In genomic region chr2:218276986-218277755, GRCh38 we compare ENCODE assay signal across 15 cellular contexts. TPM values are rescaled to one million over a fixed set of nuclear protein-coding genes. Genes with fewer than 3 reads are reported as not detected.
DNase-seq lines count a peak whose midpoint lies in the region; ATAC-seq, FAIRE-seq and TF ChIP-seq lines count a peak whose summit lies in the region.
"Had no signal": no experiment of that assay in that cellular context is flagged by ENCODE, and none has a peak within 500 bp of the region (broad histone marks: within the 10 kb centered on the region; RNA-seq: fewer than 3 reads in every experiment).

No MANE protein-coding gene starts in this region.

- no peak for ATAC-seq in activated CD8-positive, alpha-beta memory T cell treated with anti-CD3 and anti-CD28 coated beads, Interleukin-2, amount 10 ng/mL, durations not matched to agents 7 days and 5 days
- no peak for ATAC-seq in stimulated activated naive B cell treated with anti-CD40 and anti-IgM and Interleukin-4, amounts not matched to agents 10 μg/mL and 1 μg/mL and 100 μg/mL, for 72 hours (replicated peaks)
- no peak for ATAC-seq in GM18511 (IDR thresholded peaks at IDR 0.05; ENCODE audit: unreplicated experiment)
- ATAC-seq: GM23338 had no signal

- H3K27ac Mint-ChIP-seq in activated CD8-positive, alpha-beta memory T cell treated with anti-CD3 and anti-CD28 coated beads, Interleukin-2, amount 10 ng/mL, durations not matched to agents 7 days and 5 days: peak overlapping the region; percentile 66
- peak overlapping the region; percentile 89 for H3K27ac Mint-ChIP-seq in stimulated activated naive B cell treated with anti-CD40 and anti-IgM and Interleukin-4, amounts not matched to agents 10 μg/mL and 1 μg/mL and 100 μg/mL, for 72 hours
- H3K27ac Mint-ChIP-seq: GM23338 had no signal

- no peak overlapping the region for H3K4me3 ChIP-seq in esophagus (ENCODE audit: low read depth in 1 of 2, low read length in 2 of 2)
- H3K4me3 ChIP-seq: GM23338 had no signal

- WGBS in esophagus, 2 donors: 73 to 81% methylated on average over 12 of the region's 12 CpGs

- H3K4me3 Mint-ChIP-seq in activated CD8-positive, alpha-beta memory T cell treated with anti-CD3 and anti-CD28 coated beads, Interleukin-2, amount 10 ng/mL, durations not matched to agents 7 days and 5 days: no peak overlapping the region
- no peak overlapping the region for H3K4me3 Mint-ChIP-seq in stimulated activated naive B cell treated with anti-CD40 and anti-IgM and Interleukin-4, amounts not matched to agents 10 μg/mL and 1 μg/mL and 100 μg/mL, for 72 hours
- H3K4me3 Mint-ChIP-seq: GM23338 had no signal

- H3K27me3 Mint-ChIP-seq in activated CD8-positive, alpha-beta memory T cell treated with anti-CD3 and anti-CD28 coated beads, Interleukin-2, amount 10 ng/mL, durations not matched to agents 7 days and 5 days: no peaks in the 10 kb centered on the region
- no peaks in the 10 kb centered on the region for H3K27me3 Mint-ChIP-seq in stimulated activated naive B cell treated with anti-CD40 and anti-IgM and Interleukin-4, amounts not matched to agents 10 μg/mL and 1 μg/mL and 100 μg/mL, for 72 hours

- H3K4me1 ChIP-seq in esophagus (ENCODE audit: control insufficient read depth in 2 of 2, insufficient read depth in 2 of 2, low read length in 1 of 2): peaks cover 2 to 32% of the 10 kb centered on the region in 2 donors

- no peak for FAIRE-seq in GM12891 (lab: Jason Lieb, UNC)
- FAIRE-seq: G401.6, urothelium cell line had no signal

- no peaks in the 10 kb centered on the region for H3K9me3 ChIP-seq in esophagus (ENCODE audit: control insufficient read depth in 2 of 2, insufficient read depth in 1 of 2, low read depth in 1 of 2, low read length in 1 of 2)

- peaks cover 32% of the 10 kb centered on the region for H3K36me3 Mint-ChIP-seq in activated CD8-positive, alpha-beta memory T cell treated with anti-CD3 and anti-CD28 coated beads, Interleukin-2, amount 10 ng/mL, durations not matched to agents 7 days and 5 days
- H3K36me3 Mint-ChIP-seq in stimulated activated naive B cell treated with anti-CD40 and anti-IgM and Interleukin-4, amounts not matched to agents 10 μg/mL and 1 μg/mL and 100 μg/mL, for 72 hours: peaks cover 28 to 63% of the 10 kb centered on the region in 2 donors

- CTCF ChIA-PET in activated CD8-positive, alpha-beta memory T cell treated with anti-CD3 and anti-CD28 coated beads, Interleukin-2, amount 10 ng/mL, durations not matched to agents 7 days and 5 days (lab: Charles Lee): interaction anchor here (8.1 kb wide), 1 partner anchor 12 kb away, joined by 243 read pairs; the partner anchor contains the start of gene TMBIM1

- TF ChIP-seq CTCF in VCaP (conservative IDR thresholded peaks at IDR 0.05) (peak; percentile 41), GM10266 (IDR thresholded peaks at IDR 0.05; ENCODE audit: control insufficient read depth, insufficient read depth, low read depth, missing control alignments) (no peak)

- no peak for DNase-seq in activated CD8-positive, alpha-beta memory T cell treated with anti-CD3 and anti-CD28 coated beads, Interleukin-2, amount 10 ng/mL, durations not matched to agents 7 days and 5 days
- no peak for DNase-seq in activated CD8-positive, alpha-beta memory T cell treated with anti-CD3 and anti-CD28 coated beads, Interleukin-2, amount 50 U/mL, for 4 hours
- DNase-seq in stimulated activated naive B cell treated with anti-CD40 and anti-IgM and Interleukin-4, amounts not matched to agents 10 μg/mL and 1 μg/mL and 100 μg/mL, for 72 hours: no peak
- no peak for DNase-seq in GM10266 (ENCODE audit: extremely low spot score)
- DNase-seq in GM12891 (ENCODE audit: insufficient read length, low spot score): no peak
- DNase-seq: activated CD4-positive, CD25-positive, alpha-beta regulatory T cell treated with anti-CD3 and anti-CD28 coated beads, Interleukin-2, amount 50 U/mL, for 72 hours; amniotic stem cell; NCI-H510A treated with DMSO at 0.1 percent for 48 hours; SHP77 had no signal

- H3K27ac ChIP-seq in VCaP: no peak overlapping the region
- H3K27ac ChIP-seq in esophagus (ENCODE audit: low read depth in 2 of 2, low read length in 1 of 2): peak overlapping the region; percentile 12 to 78

- H3K36me3 ChIP-seq in esophagus (ENCODE audit: control insufficient read depth in 2 of 2, insufficient read depth in 2 of 2, low read length in 1 of 2): peaks cover 41 to 79% of the 10 kb centered on the region in 2 donors

- TF ChIP-seq POLR2A in GM12891 (IDR thresholded peaks at IDR 0.05; ENCODE audit: low read depth, low read length): no peak

- H3K9me3 Mint-ChIP-seq in activated CD8-positive, alpha-beta memory T cell treated with anti-CD3 and anti-CD28 coated beads, Interleukin-2, amount 10 ng/mL, durations not matched to agents 7 days and 5 days (ENCODE audit: low read depth): no peaks in the 10 kb centered on the region
- no peaks in the 10 kb centered on the region for H3K9me3 Mint-ChIP-seq in stimulated activated naive B cell treated with anti-CD40 and anti-IgM and Interleukin-4, amounts not matched to agents 10 μg/mL and 1 μg/mL and 100 μg/mL, for 72 hours
- H3K9me3 Mint-ChIP-seq: GM23338 had no signal

- peaks cover 10% of the 10 kb centered on the region for H3K4me1 Mint-ChIP-seq in activated CD8-positive, alpha-beta memory T cell treated with anti-CD3 and anti-CD28 coated beads, Interleukin-2, amount 10 ng/mL, durations not matched to agents 7 days and 5 days
- peaks cover 32 to 46% of the 10 kb centered on the region in 2 donors for H3K4me1 Mint-ChIP-seq in stimulated activated naive B cell treated with anti-CD40 and anti-IgM and Interleukin-4, amounts not matched to agents 10 μg/mL and 1 μg/mL and 100 μg/mL, for 72 hours

- H3K27me3 ChIP-seq in esophagus (ENCODE audit: control insufficient read depth in 1 of 2, insufficient read depth in 2 of 2, low read length in 2 of 2): no peaks in the 10 kb centered on the region

TF ChIP-seq in GM12891, 5 proteins besides CTCF, POLR2A, EP300 and RAD21:
- no peak for TF ChIP-seq POLR2AphosphoS5 (IDR thresholded peaks at IDR 0.05; ENCODE audit: low read depth, low read length)
- no peak for TF ChIP-seq SPI1 (IDR thresholded peaks at IDR 0.05; ENCODE audit: low read depth, low read length)
- no peak for TF ChIP-seq PAX5 (IDR thresholded peaks at IDR 0.05; ENCODE audit: insufficient read depth, low read length, severe bottlenecking)
- no peak for TF ChIP-seq POU2F2 (IDR thresholded peaks at IDR 0.05; ENCODE audit: low read depth, low read length)
- TF ChIP-seq TAF1 (IDR thresholded peaks at IDR 0.05; ENCODE audit: low read depth, low read length): no peak
TF ChIP-seq in GM12891: peak in this region for 0.

RNA-seq across cellular contexts. Expression of gene PNKD, which starts 6.9 kb away (rescaled TPM):
- total RNA-seq in activated CD8-positive, alpha-beta memory T cell treated with anti-CD3 and anti-CD28 coated beads, Interleukin-2, amount 10 ng/mL, durations not matched to agents 7 days and 5 days: 10 to 100 TPM; 37.6 to 40.7 TPM
- 10 to 100 TPM; 50.1 to 54.9 TPM for polyA plus RNA-seq in esophagus
- 42.6 TPM for polyA plus RNA-seq in GM12891 (2012; ENCODE audit: low read depth, missing spikeins)

RNA-seq across cellular contexts. Expression of gene AAMP, which starts 7.2 kb away (rescaled TPM):
- total RNA-seq in activated CD8-positive, alpha-beta memory T cell treated with anti-CD3 and anti-CD28 coated beads, Interleukin-2, amount 10 ng/mL, durations not matched to agents 7 days and 5 days: 10 to 100 TPM; 49.5 to 61.4 TPM
- 10 to 100 TPM; 45.0 to 90.4 TPM for polyA plus RNA-seq in esophagus
- polyA plus RNA-seq in GM12891 (2012; ENCODE audit: low read depth, missing spikeins): 59.1 TPM

RNA-seq across cellular contexts. Expression of gene TMBIM1, which starts 15.1 kb away (rescaled TPM):
- 10 to 100 TPM; 51.5 to 72.4 TPM for total RNA-seq in activated CD8-positive, alpha-beta memory T cell treated with anti-CD3 and anti-CD28 coated beads, Interleukin-2, amount 10 ng/mL, durations not matched to agents 7 days and 5 days
- polyA plus RNA-seq in esophagus: 100 to 1,000 TPM; 196 to 231 TPM
- polyA plus RNA-seq in GM12891 (2012; ENCODE audit: low read depth, missing spikeins): 37.9 TPM

RNA-seq across cellular contexts. Expression of gene GPBAR1, which starts 16.4 kb away (rescaled TPM):
- total RNA-seq in activated CD8-positive, alpha-beta memory T cell treated with anti-CD3 and anti-CD28 coated beads, Interleukin-2, amount 10 ng/mL, durations not matched to agents 7 days and 5 days: under 1 TPM; 0.73 to 0.82 TPM
- under 1 TPM; 0.29 to 0.45 TPM for polyA plus RNA-seq in esophagus
- polyA plus RNA-seq in GM12891 (2012; ENCODE audit: low read depth, missing spikeins): 0.22 TPM
- total RNA-seq: GM23338 had no signal
